22 cellular contexts compared by ENCODE assay signal in the genomic region with DNA sequence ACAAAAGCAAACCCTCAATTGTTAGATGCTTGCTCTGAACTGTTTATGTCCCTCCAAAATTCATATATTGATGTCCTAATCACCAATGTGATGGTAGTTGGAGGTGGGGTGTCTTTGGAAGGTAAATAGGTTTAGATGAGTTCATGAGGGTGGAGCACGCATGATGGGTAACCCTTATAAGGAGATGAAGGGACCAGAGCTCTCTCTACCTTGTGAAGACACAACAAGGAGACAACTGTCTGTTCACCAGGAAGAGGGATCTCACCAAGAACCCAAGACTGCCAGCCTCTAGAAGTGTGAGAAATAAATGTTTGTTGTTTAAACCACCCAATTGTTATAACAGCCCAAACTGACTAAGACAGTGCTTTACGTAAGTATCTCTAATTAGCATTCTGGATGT. TPM values are rescaled to one million over a fixed set of nuclear protein-coding genes. Genes with fewer than 3 reads are reported as not detected.
DNase-seq lines count a peak whose midpoint lies in the region; ATAC-seq and TF ChIP-seq lines count a peak whose summit lies in the region.
"Had no signal": no experiment of that assay in that cellular context is flagged by ENCODE, and none has a peak within 500 bp of the region (broad histone marks: within the 10 kb centered on the region; RNA-seq: fewer than 3 reads in every experiment).

No MANE protein-coding gene starts in this region.

- peaks cover 0 to 3% of the 10 kb centered on the region in 2 donors for H3K27me3 ChIP-seq in naive thymus-derived CD4-positive, alpha-beta T cell (ENCODE audit: control insufficient read depth in 2 of 2, insufficient read depth in 2 of 2, low read length in 2 of 2)
- no peaks in the 10 kb centered on the region for H3K27me3 ChIP-seq in endodermal cell (ENCODE audit: control insufficient read depth, insufficient read depth, low read length, poor library complexity, severe bottlenecking)
- H3K27me3 ChIP-seq: BE2C; BLaER1 treated with 17β-estradiol and CSF1 and Interleukin-3, amounts not matched to agents 10 nM and 100 nM had no signal

- H3K9me3 ChIP-seq in naive thymus-derived CD4-positive, alpha-beta T cell (ENCODE audit: control insufficient read depth in 2 of 3, low read length in 3 of 3) = no peaks in the 10 kb centered on the region
- no peaks in the 10 kb centered on the region for H3K9me3 ChIP-seq in endodermal cell (ENCODE audit: control insufficient read depth, low read length)
- H3K9me3 ChIP-seq: A549; BE2C; BLaER1 treated with 17β-estradiol and CSF1 and Interleukin-3, amounts not matched to agents 10 nM and 100 nM had no signal

- POLR2A ChIA-PET in naive thymus-derived CD4-positive, alpha-beta T cell (lab: Charles Lee) = no interaction called here

- H3K36me3 Mint-ChIP-seq in central memory CD8-positive, alpha-beta T cell (ENCODE audit: insufficient read depth) = peaks cover 2% of the 10 kb centered on the region
- H3K36me3 Mint-ChIP-seq in effector memory CD8-positive, alpha-beta T cell (ENCODE audit: insufficient read depth) = no peaks in the 10 kb centered on the region
- no peaks in the 10 kb centered on the region for H3K36me3 Mint-ChIP-seq in naive thymus-derived CD4-positive, alpha-beta T cell
- H3K36me3 Mint-ChIP-seq in stimulated activated effector memory CD8-positive, alpha-beta T cell treated with anti-CD3 and anti-CD28 coated beads, Interleukin-12 subunit alpha, Interleukin-12 subunit beta, amount 100 ng/mL, for 72 hours = no peaks in the 10 kb centered on the region
- H3K36me3 Mint-ChIP-seq in endodermal cell (ENCODE audit: low read depth) = no peaks in the 10 kb centered on the region
- H3K36me3 Mint-ChIP-seq: CD14-positive monocyte; CD8-positive, alpha-beta memory T cell had no signal

- no peak overlapping the region for H3K27ac ChIP-seq in naive thymus-derived CD4-positive, alpha-beta T cell (ENCODE audit: low read depth, low read length)
- H3K27ac ChIP-seq in endodermal cell (ENCODE audit: low read depth, low read length) = no peak overlapping the region
- H3K27ac ChIP-seq: A549; BLaER1 treated with 17β-estradiol and CSF1 and Interleukin-3, amounts not matched to agents 10 nM and 100 nM; GM23248 had no signal

- ATAC-seq in central memory CD8-positive, alpha-beta T cell (replicated peaks; ENCODE audit: extremely low read depth, poor library complexity, severe bottlenecking) = peak; percentile 68
- ATAC-seq in effector memory CD8-positive, alpha-beta T cell (replicated peaks) = peak; percentile 56
- ATAC-seq in naive thymus-derived CD4-positive, alpha-beta T cell = peak; percentile 69
- no peak for ATAC-seq in stimulated activated effector memory CD8-positive, alpha-beta T cell treated with anti-CD3 and anti-CD28 coated beads, Interleukin-12 subunit alpha, Interleukin-12 subunit beta, amount 100 ng/mL, for 72 hours
- ATAC-seq: A549 had no signal

- WGBS in endodermal cell (ENCODE audit: insufficient coverage in 1 of 2, insufficient read length in 1 of 2), 2 experiments = 94 to 100% methylated on average over 1 to 2 of the region's 2 CpGs

- peaks cover 0 to 12% of the 10 kb centered on the region in 2 donors for H3K4me1 ChIP-seq in naive thymus-derived CD4-positive, alpha-beta T cell (ENCODE audit: control insufficient read depth in 2 of 2, insufficient read depth in 2 of 2, low read length in 2 of 2)
- H3K4me1 ChIP-seq in endodermal cell (ENCODE audit: control insufficient read depth, insufficient read depth, low read length) = peaks cover 5% of the 10 kb centered on the region
- H3K4me1 ChIP-seq: A549, BE2C had no signal

- no peaks in the 10 kb centered on the region for H3K27me3 Mint-ChIP-seq in central memory CD8-positive, alpha-beta T cell
- peaks cover 0 to 9% of the 10 kb centered on the region in 2 donors for H3K27me3 Mint-ChIP-seq in effector memory CD8-positive, alpha-beta T cell
- H3K27me3 Mint-ChIP-seq in naive thymus-derived CD4-positive, alpha-beta T cell = peaks cover 0 to 8% (median 4%) of the 10 kb centered on the region in 5 donors
- H3K27me3 Mint-ChIP-seq in endodermal cell (ENCODE audit: insufficient read depth) = peaks cover 10% of the 10 kb centered on the region

- H3K4me3 Mint-ChIP-seq in central memory CD8-positive, alpha-beta T cell = peak overlapping the region; percentile 51
- H3K4me3 Mint-ChIP-seq in effector memory CD8-positive, alpha-beta T cell = peak overlapping the region in 1 of 2 donors; percentile 72
- H3K4me3 Mint-ChIP-seq in naive thymus-derived CD4-positive, alpha-beta T cell = no peak overlapping the region
- no peak overlapping the region for H3K4me3 Mint-ChIP-seq in stimulated activated effector memory CD8-positive, alpha-beta T cell treated with anti-CD3 and anti-CD28 coated beads, Interleukin-12 subunit alpha, Interleukin-12 subunit beta, amount 100 ng/mL, for 72 hours
- H3K4me3 Mint-ChIP-seq in endodermal cell = no peak overlapping the region
- H3K4me3 Mint-ChIP-seq: CD14-positive monocyte; CD4-positive, alpha-beta T cell; CD8-positive, alpha-beta memory T cell had no signal

- H3K4me3 ChIP-seq in naive thymus-derived CD4-positive, alpha-beta T cell (ENCODE audit: low read length) = no peak overlapping the region
- H3K4me3 ChIP-seq in endodermal cell (ENCODE audit: low read length) = no peak overlapping the region
- H3K4me3 ChIP-seq: A549; BLaER1 treated with 17β-estradiol and CSF1 and Interleukin-3, amounts not matched to agents 10 nM and 100 nM; GM23248 had no signal

- TF ChIP-seq CTCF in endodermal cell (conservative IDR thresholded peaks at IDR 0.05) = no peak

- CTCF ChIA-PET in naive thymus-derived CD4-positive, alpha-beta T cell (lab: Charles Lee) = no interaction called here

- intact Hi-C loops in naive thymus-derived CD4-positive, alpha-beta T cell (cut with micrococcal nuclease) = loop anchor here in 1 of 2 donors (10.0 kb wide), 1 partner anchor 252 kb away; no protein-coding TSS in a partner anchor

- no peak overlapping the region for H3K9ac ChIP-seq in endodermal cell (ENCODE audit: extremely low read depth, low read length, poor library complexity, severe bottlenecking)
- H3K9ac ChIP-seq: BLaER1 treated with 17β-estradiol and CSF1 and Interleukin-3, amounts not matched to agents 10 nM and 100 nM; GM23248 had no signal

- H3K9me3 Mint-ChIP-seq in central memory CD8-positive, alpha-beta T cell = no peaks in the 10 kb centered on the region
- H3K9me3 Mint-ChIP-seq in effector memory CD8-positive, alpha-beta T cell = no peaks in the 10 kb centered on the region
- no peaks in the 10 kb centered on the region for H3K9me3 Mint-ChIP-seq in naive thymus-derived CD4-positive, alpha-beta T cell
- H3K9me3 Mint-ChIP-seq in stimulated activated effector memory CD8-positive, alpha-beta T cell treated with anti-CD3 and anti-CD28 coated beads, Interleukin-12 subunit alpha, Interleukin-12 subunit beta, amount 100 ng/mL, for 72 hours = no peaks in the 10 kb centered on the region
- H3K9me3 Mint-ChIP-seq in endodermal cell = peaks cover 2% of the 10 kb centered on the region
- H3K9me3 Mint-ChIP-seq: CD4-positive, alpha-beta T cell; CD8-positive, alpha-beta memory T cell had no signal

- no peaks in the 10 kb centered on the region for H3K36me3 ChIP-seq in naive thymus-derived CD4-positive, alpha-beta T cell (ENCODE audit: control insufficient read depth in 2 of 3, insufficient read depth in 3 of 3, low read length in 3 of 3)
- H3K36me3 ChIP-seq in endodermal cell (ENCODE audit: control insufficient read depth, insufficient read depth, low read length) = no peaks in the 10 kb centered on the region
- H3K36me3 ChIP-seq: BE2C; BLaER1 treated with 17β-estradiol and CSF1 and Interleukin-3, amounts not matched to agents 10 nM and 100 nM had no signal

- peaks cover 36% of the 10 kb centered on the region for H3K4me1 Mint-ChIP-seq in central memory CD8-positive, alpha-beta T cell
- peaks cover 29 to 48% of the 10 kb centered on the region in 2 donors for H3K4me1 Mint-ChIP-seq in effector memory CD8-positive, alpha-beta T cell (ENCODE audit: low read depth in 2 of 2)
- H3K4me1 Mint-ChIP-seq in naive thymus-derived CD4-positive, alpha-beta T cell = peaks cover 0 to 4% (median 0%) of the 10 kb centered on the region in 7 donors
- H3K4me1 Mint-ChIP-seq in stimulated activated effector memory CD8-positive, alpha-beta T cell treated with anti-CD3 and anti-CD28 coated beads, Interleukin-12 subunit alpha, Interleukin-12 subunit beta, amount 100 ng/mL, for 72 hours = peaks cover 19% of the 10 kb centered on the region
- peaks cover 17% of the 10 kb centered on the region for H3K4me1 Mint-ChIP-seq in endodermal cell
- H3K4me1 Mint-ChIP-seq: CD14-positive monocyte had no signal

- peak overlapping the region; percentile 87 for H3K27ac Mint-ChIP-seq in central memory CD8-positive, alpha-beta T cell (ENCODE audit: low read depth)
- H3K27ac Mint-ChIP-seq in effector memory CD8-positive, alpha-beta T cell = peak overlapping the region; percentile 89 to 97
- no peak overlapping the region for H3K27ac Mint-ChIP-seq in naive thymus-derived CD4-positive, alpha-beta T cell
- peak overlapping the region; percentile 7 for H3K27ac Mint-ChIP-seq in stimulated activated effector memory CD8-positive, alpha-beta T cell treated with anti-CD3 and anti-CD28 coated beads, Interleukin-12 subunit alpha, Interleukin-12 subunit beta, amount 100 ng/mL, for 72 hours
- H3K27ac Mint-ChIP-seq in endodermal cell = no peak overlapping the region
- H3K27ac Mint-ChIP-seq: CD4-positive, alpha-beta T cell had no signal

- no peak for DNase-seq in central memory CD8-positive, alpha-beta T cell (ENCODE audit: low spot score in 2 of 2)
- DNase-seq in effector memory CD8-positive, alpha-beta T cell = peak in 1 of 3 experiments; percentile 20
- DNase-seq in naive thymus-derived CD4-positive, alpha-beta T cell = no peak
- no peak for DNase-seq in stimulated activated effector memory CD8-positive, alpha-beta T cell treated with anti-CD3 and anti-CD28 coated beads, Interleukin-12 subunit alpha, Interleukin-12 subunit beta, amount 100 ng/mL, for 72 hours (ENCODE audit: low spot score in 2 of 2)
- DNase-seq in iPS-NIHi11 (ENCODE audit: low spot score) (no peak), NCI-H1105 treated with DMSO at 0.1 percent for 48 hours (lab: John Stamatoyannopoulos, UW) (no peak), endodermal cell (no peak)
- DNase-seq: 8988T; ACHN; AML-193; BE2C; CD4-positive, alpha-beta T cell; CD8-positive, alpha-beta memory T cell; DMS53; DMS79 treated with DMSO at 0.1 percent for 48 hours; GF-D8; GM23248; H7; HCEC 1CT had no signal

RNA-seq across cellular contexts. Expression of a gene that starts 27.0 kb away (rescaled TPM):
- total RNA-seq in naive thymus-derived CD4-positive, alpha-beta T cell = 1 to 10 TPM in 1 of 5 experiments, not detected in 4; 5.5 TPM
- polyA plus RNA-seq in naive thymus-derived CD4-positive, alpha-beta T cell = under 1 TPM in 1 of 2 donors, not detected in 1; 0.63 TPM
- total RNA-seq in endodermal cell = 1 to 10 TPM in 1 of 2 donors, under 1 TPM in 1; 0.66 to 1.2 TPM
- polyA plus RNA-seq in endodermal cell (2013, experiment 1 of 2) = 1.4 TPM
- polyA plus RNA-seq in endodermal cell (2013, experiment 2 of 2) = 1.1 TPM
- total RNA-seq: GM23248 had no signal
- polyA plus RNA-seq: CD14-positive monocyte; CD8-positive, alpha-beta memory T cell; GM23248 had no signal

Comparison
In these comparisons a context has a peak if more than half of its experiments do, and no peak if none do; other contexts are left out.
1. H3K27ac Mint-ChIP-seq: peak in central memory CD8-positive, alpha-beta T cell (single experiment), effector memory CD8-positive, alpha-beta T cell (2 of 2) and stimulated activated effector memory CD8-positive, alpha-beta T cell treated with anti-CD3 and anti-CD28 coated beads, Interleukin-12 subunit alpha, Interleukin-12 subunit beta, amount 100 ng/mL, for 72 hours (single experiment); none in naive thymus-derived CD4-positive, alpha-beta T cell (0 of 9) and endodermal cell (single experiment).